In the genomic region with DNA sequence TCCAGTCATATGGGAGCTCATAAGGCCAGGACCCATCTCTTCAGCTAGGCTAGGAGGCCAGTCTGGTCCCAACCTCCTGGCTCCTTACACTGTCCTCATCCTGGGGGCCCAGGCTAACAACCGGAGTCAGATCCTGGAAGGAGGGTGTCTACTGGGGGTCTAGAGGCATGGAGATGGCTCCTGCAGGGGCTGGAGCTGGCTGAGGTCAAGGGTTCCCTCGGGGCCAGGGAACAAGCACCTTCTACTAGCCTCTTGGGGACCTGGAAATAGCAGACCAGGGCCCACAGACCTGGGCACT, we compare ENCODE assay signal across 25 cellular contexts. TPM values are rescaled to one million over a fixed set of nuclear protein-coding genes. Genes with fewer than 3 reads are reported as not detected.
"Had no signal": no experiment of that assay in that cellular context is flagged by ENCODE, and none has a peak within 500 bp of the region (broad histone marks: within the 10 kb centered on the region; RNA-seq: fewer than 3 reads in every experiment).

No MANE protein-coding gene starts in this region.

- H3K4me1 Mint-ChIP-seq: activated naive CD4-positive, alpha-beta T cell treated with anti-CD3 and anti-CD28 coated beads, Interleukin-2, amount 50 U/mL, for 24 hours had no signal

- H3K4me3 ChIP-seq: body of pancreas, esophagus muscularis mucosa, hepatocyte, right lobe of liver, skin epidermis, transverse colon, uterus had no signal

- DNase-seq: activated CD4-positive, alpha-beta T cell treated with anti-CD3 and anti-CD28 coated beads for 1 hour; activated CD4-positive, alpha-beta T cell treated with anti-CD3 and anti-CD28 coated beads, Interleukin-2, amount 50 U/mL, for 1 hour; activated CD8-positive, alpha-beta T cell treated with anti-CD3 and anti-CD28 coated beads, Interleukin-2, amount 10 ng/mL, durations not matched to agents 7 days and 5 days; activated gamma-delta T cell treated with Interleukin-2 at 50 U/mL for 16 hours; anterior cingulate cortex; body of pancreas; effector memory CD8-positive, alpha-beta T cell; glutamatergic neuron; left ventricle myocardium superior; mammary epithelial cell; occipital lobe; right lobe of liver; stimulated activated CD4-positive, alpha-beta T cell treated with anti-CD3 and anti-CD28 coated beads, Interleukin-1b, Interleukin-23, amount 100 ng/mL, for 48 hours; uterus had no signal

- H3K27ac Mint-ChIP-seq: activated CD8-positive, alpha-beta T cell treated with anti-CD3 and anti-CD28 coated beads, Interleukin-2, amount 10 ng/mL, durations not matched to agents 7 days and 5 days; activated naive CD4-positive, alpha-beta T cell treated with anti-CD3 and anti-CD28 coated beads, Interleukin-2, amount 50 U/mL, for 24 hours; activated T-helper 1 cell treated with anti-CD3 and anti-CD28 coated beads, Interleukin-12 subunit alpha, Interleukin-12 subunit beta, Interleukin-2, Interleukin-4 antibody, amounts not matched to agents 30 ng/mL and 10 ng/mL and 1 ng/mL, durations not matched to agents 14 hours and 24 hours and 36 hours; effector memory CD8-positive, alpha-beta T cell had no signal

- H3K36me3 Mint-ChIP-seq: activated naive CD4-positive, alpha-beta T cell treated with anti-CD3 and anti-CD28 coated beads, Interleukin-2, amount 50 U/mL, for 24 hours had no signal

- H3K27ac ChIP-seq: body of pancreas, esophagus muscularis mucosa, hepatocyte, right lobe of liver, skin epidermis, transverse colon, uterus had no signal

- H3K36me3 ChIP-seq: esophagus muscularis mucosa, right lobe of liver, transverse colon, uterus had no signal

- H3K4me2 ChIP-seq: hepatocyte had no signal

- H3K4me3 Mint-ChIP-seq: activated CD8-positive, alpha-beta T cell treated with anti-CD3 and anti-CD28 coated beads, Interleukin-2, amount 10 ng/mL, durations not matched to agents 7 days and 5 days; activated naive CD4-positive, alpha-beta T cell treated with anti-CD3 and anti-CD28 coated beads, Interleukin-2, amount 50 U/mL, for 24 hours; activated T-helper 1 cell treated with anti-CD3 and anti-CD28 coated beads, Interleukin-12 subunit alpha, Interleukin-12 subunit beta, Interleukin-2, Interleukin-4 antibody, amounts not matched to agents 30 ng/mL and 10 ng/mL and 1 ng/mL, durations not matched to agents 14 hours and 24 hours and 36 hours; effector memory CD8-positive, alpha-beta T cell had no signal

- H3K27me3 Mint-ChIP-seq: activated naive CD4-positive, alpha-beta T cell treated with anti-CD3 and anti-CD28 coated beads, Interleukin-2, amount 50 U/mL, for 24 hours had no signal

- H3K79me2 ChIP-seq: hepatocyte had no signal

- H3K4me1 ChIP-seq: body of pancreas, right lobe of liver, uterus had no signal

- H2AFZ ChIP-seq: hepatocyte had no signal

- H3K9me3 Mint-ChIP-seq: activated naive CD4-positive, alpha-beta T cell treated with anti-CD3 and anti-CD28 coated beads, Interleukin-2, amount 50 U/mL, for 24 hours; effector memory CD8-positive, alpha-beta T cell had no signal

- ATAC-seq: activated CD8-positive, alpha-beta T cell treated with anti-CD3 and anti-CD28 coated beads, Interleukin-2, amount 10 ng/mL, durations not matched to agents 7 days and 5 days; body of pancreas; effector memory CD8-positive, alpha-beta T cell; left ventricle myocardium superior had no signal

- H3K9me3 ChIP-seq: body of pancreas, esophagus muscularis mucosa, right lobe of liver, transverse colon, uterus had no signal

RNA-seq across cellular contexts. Expression of a gene that starts 37.2 kb away (rescaled TPM):
- total RNA-seq: activated CD8-positive, alpha-beta T cell treated with anti-CD3 and anti-CD28 coated beads, Interleukin-2, amount 10 ng/mL, durations not matched to agents 7 days and 5 days; activated T-helper 1 cell treated with anti-CD3 and anti-CD28 coated beads, Interleukin-12 subunit alpha, Interleukin-12 subunit beta, Interleukin-2, Interleukin-4 antibody, amounts not matched to agents 30 ng/mL and 10 ng/mL and 1 ng/mL, durations not matched to agents 14 hours and 24 hours and 36 hours; cardiac septum; esophagus muscularis mucosa; frontal cortex; left ventricle myocardium superior; mammary epithelial cell; mononuclear cell; myocyte; temporal lobe; uterus had no signal
